8 cellular contexts compared by ENCODE assay signal in genomic region chr1:24186031-24186710, GRCh38. TPM values are rescaled to one million over a fixed set of nuclear protein-coding genes. Genes with fewer than 3 reads are reported as not detected.
DNase-seq lines count a peak whose midpoint lies in the region; ATAC-seq and TF ChIP-seq lines count a peak whose summit lies in the region.

No MANE protein-coding gene starts in this region.

- H3K27me3 ChIP-seq in smooth muscle cell (ENCODE audit: low read depth): peaks cover 35% of the 10 kb centered on the region

- no peaks in the 10 kb centered on the region for H3F3A ChIP-seq in smooth muscle cell (ENCODE audit: low read depth)

- no peaks in the 10 kb centered on the region for H4K20me1 ChIP-seq in smooth muscle cell (ENCODE audit: low read depth)

- peak overlapping the region; percentile 62 for H3K4me3 ChIP-seq in smooth muscle cell

- intact Hi-C loops in activated CD8-positive, alpha-beta T cell treated with anti-CD3 and anti-CD28 coated beads for 36 hours (cut with micrococcal nuclease): loop anchor here (5.0 kb wide), 1 partner anchor 34 kb away; no protein-coding TSS in a partner anchor

- peaks cover 2% of the 10 kb centered on the region for H3K36me3 Mint-ChIP-seq in activated CD8-positive, alpha-beta memory T cell treated with anti-CD3 and anti-CD28 coated beads, Interleukin-2, amount 10 ng/mL, durations not matched to agents 7 days and 5 days
- H3K36me3 Mint-ChIP-seq in activated CD8-positive, alpha-beta T cell treated with anti-CD3 and anti-CD28 coated beads for 36 hours (ENCODE audit: low read depth): no peaks in the 10 kb centered on the region
- no peaks in the 10 kb centered on the region for H3K36me3 Mint-ChIP-seq in immature natural killer cell

- no peaks in the 10 kb centered on the region for H3K4me1 ChIP-seq in smooth muscle cell (ENCODE audit: low read depth)

- 73% methylated on average over 13 of the region's 13 CpGs for WGBS in smooth muscle cell (ENCODE audit: low lambda C conversion rate)

- peak overlapping the region; percentile 90 for H3K4me2 ChIP-seq in smooth muscle cell

- peak overlapping the region; percentile 72 for H3K4me3 Mint-ChIP-seq in activated CD8-positive, alpha-beta memory T cell treated with anti-CD3 and anti-CD28 coated beads, Interleukin-2, amount 10 ng/mL, durations not matched to agents 7 days and 5 days
- peak overlapping the region; percentile 78 for H3K4me3 Mint-ChIP-seq in activated CD8-positive, alpha-beta T cell treated with anti-CD3 and anti-CD28 coated beads for 36 hours
- peak overlapping the region; percentile 53 to 89 (median 63) for H3K4me3 Mint-ChIP-seq in immature natural killer cell

- H3K27ac Mint-ChIP-seq in activated CD8-positive, alpha-beta memory T cell treated with anti-CD3 and anti-CD28 coated beads, Interleukin-2, amount 10 ng/mL, durations not matched to agents 7 days and 5 days: no peak overlapping the region
- H3K27ac Mint-ChIP-seq in activated CD8-positive, alpha-beta T cell treated with anti-CD3 and anti-CD28 coated beads for 36 hours: peak overlapping the region; percentile 56
- H3K27ac Mint-ChIP-seq in immature natural killer cell: peak overlapping the region in 2 of 6 donors; percentile 87 to 91

- CTCF ChIA-PET in activated CD8-positive, alpha-beta memory T cell treated with anti-CD3 and anti-CD28 coated beads, Interleukin-2, amount 10 ng/mL, durations not matched to agents 7 days and 5 days (lab: Charles Lee): interaction anchor here (1.7 to 10.9 kb wide), 5 partner anchors 14 to 206 kb away, joined by 5 to 98 read pairs (median 21); no protein-coding TSS in a partner anchor
- CTCF ChIA-PET in activated CD8-positive, alpha-beta T cell treated with anti-CD3 and anti-CD28 coated beads for 36 hours (lab: Charles Lee): interaction anchor here (0.9 to 9.0 kb wide), 5 partner anchors 14 to 456 kb away, joined by 4 to 127 read pairs (median 18); no protein-coding TSS in a partner anchor

- no peaks in the 10 kb centered on the region for H3K9me3 ChIP-seq in smooth muscle cell (replicated peaks; ENCODE audit: low read depth)

- no peaks in the 10 kb centered on the region for H3K36me3 ChIP-seq in smooth muscle cell (ENCODE audit: low read depth)

- no peaks in the 10 kb centered on the region for H3K79me2 ChIP-seq in smooth muscle cell (ENCODE audit: low read depth)

- peaks cover 39% of the 10 kb centered on the region for H3K4me1 Mint-ChIP-seq in activated CD8-positive, alpha-beta memory T cell treated with anti-CD3 and anti-CD28 coated beads, Interleukin-2, amount 10 ng/mL, durations not matched to agents 7 days and 5 days
- peaks cover 55% of the 10 kb centered on the region for H3K4me1 Mint-ChIP-seq in activated CD8-positive, alpha-beta T cell treated with anti-CD3 and anti-CD28 coated beads for 36 hours (ENCODE audit: low read depth)
- H3K4me1 Mint-ChIP-seq in immature natural killer cell: peaks cover 13 to 27% of the 10 kb centered on the region in 2 donors

- H3K9ac ChIP-seq in smooth muscle cell (ENCODE audit: low read depth): no peak overlapping the region

- DNase-seq in activated CD8-positive, alpha-beta memory T cell treated with anti-CD3 and anti-CD28 coated beads, Interleukin-2, amount 10 ng/mL, durations not matched to agents 7 days and 5 days: no peak
- no peak for DNase-seq in activated CD8-positive, alpha-beta memory T cell treated with anti-CD3 and anti-CD28 coated beads for 24 hours
- no peak for DNase-seq in activated CD8-positive, alpha-beta T cell treated with anti-CD3 and anti-CD28 coated beads for 36 hours
- no peak for DNase-seq in immature natural killer cell
- DNase-seq in smooth muscle cell (lab: John Stamatoyannopoulos, UW; ENCODE audit: unreplicated experiment): no peak
- DNase-seq in caudate nucleus (lab: John Stamatoyannopoulos, UW): no peak
- no peak for DNase-seq in GOT3 (lab: John Stamatoyannopoulos, UW)
- DNase-seq in HK-2 (ENCODE audit: unreplicated experiment): no peak

- TF ChIP-seq CTCF in activated CD8-positive, alpha-beta T cell treated with anti-CD3 and anti-CD28 coated beads for 36 hours (IDR thresholded peaks at IDR 0.05): no peak
- TF ChIP-seq CTCF in smooth muscle cell (IDR thresholded peaks at IDR 0.05; ENCODE audit: borderline replicate concordance, insufficient read depth, poor library complexity, severe bottlenecking): no peak

- no peak for ATAC-seq in activated CD8-positive, alpha-beta memory T cell treated with anti-CD3 and anti-CD28 coated beads, Interleukin-2, amount 10 ng/mL, durations not matched to agents 7 days and 5 days
- ATAC-seq in activated CD8-positive, alpha-beta T cell treated with anti-CD3 and anti-CD28 coated beads for 36 hours: no peak

- no peaks in the 10 kb centered on the region for H3K27me3 Mint-ChIP-seq in activated CD8-positive, alpha-beta memory T cell treated with anti-CD3 and anti-CD28 coated beads, Interleukin-2, amount 10 ng/mL, durations not matched to agents 7 days and 5 days
- H3K27me3 Mint-ChIP-seq in activated CD8-positive, alpha-beta T cell treated with anti-CD3 and anti-CD28 coated beads for 36 hours: no peaks in the 10 kb centered on the region
- peaks cover 12 to 16% (median 12%) of the 10 kb centered on the region in 3 donors for H3K27me3 Mint-ChIP-seq in immature natural killer cell (ENCODE audit: low read depth in 3 of 3)

- H2AFZ ChIP-seq in smooth muscle cell (ENCODE audit: low read depth): no peak overlapping the region

- no peak overlapping the region for H3K27ac ChIP-seq in smooth muscle cell (ENCODE audit: low read depth)
- no peak overlapping the region for H3K27ac ChIP-seq in caudate nucleus (ENCODE audit: low read depth, low read length)

- H3K9me3 Mint-ChIP-seq in activated CD8-positive, alpha-beta memory T cell treated with anti-CD3 and anti-CD28 coated beads, Interleukin-2, amount 10 ng/mL, durations not matched to agents 7 days and 5 days (ENCODE audit: low read depth): no peaks in the 10 kb centered on the region
- peaks cover 1% of the 10 kb centered on the region for H3K9me3 Mint-ChIP-seq in activated CD8-positive, alpha-beta T cell treated with anti-CD3 and anti-CD28 coated beads for 36 hours
- peaks cover 0 to 1% (median 0%) of the 10 kb centered on the region in 6 donors for H3K9me3 Mint-ChIP-seq in immature natural killer cell

- POLR2A ChIA-PET in activated CD8-positive, alpha-beta T cell treated with anti-CD3 and anti-CD28 coated beads for 36 hours (lab: Charles Lee): interaction anchor here (1.7 kb wide), 1 partner anchor 36 kb away, joined by 6 read pairs; no protein-coding TSS in a partner anchor

RNA-seq across cellular contexts. Expression of gene IFNLR1, which starts 0.9 kb away (rescaled TPM):
- total RNA-seq in activated CD8-positive, alpha-beta memory T cell treated with anti-CD3 and anti-CD28 coated beads, Interleukin-2, amount 10 ng/mL, durations not matched to agents 7 days and 5 days: 1 to 10 TPM; 6.8 to 6.9 TPM
- total RNA-seq in activated CD8-positive, alpha-beta T cell treated with anti-CD3 and anti-CD28 coated beads for 36 hours: 1 to 10 TPM; 4.8 to 6.4 TPM
- polyA plus RNA-seq in immature natural killer cell (under 1 TPM in 1 of 3 donors, not detected in 2; 0.42 TPM), smooth muscle cell (0.25 and 2.9 TPM in 2 replicates)
- total RNA-seq in smooth muscle cell: 0.58 and 0.67 TPM in 2 replicates

RNA-seq across cellular contexts. Expression of gene IL22RA1, which starts 43.2 kb away (rescaled TPM):
- under 1 TPM in 1 of 2 experiments, not detected in 1; 0.15 TPM for total RNA-seq in activated CD8-positive, alpha-beta memory T cell treated with anti-CD3 and anti-CD28 coated beads, Interleukin-2, amount 10 ng/mL, durations not matched to agents 7 days and 5 days
- not detected for total RNA-seq in activated CD8-positive, alpha-beta T cell treated with anti-CD3 and anti-CD28 coated beads for 36 hours
- polyA plus RNA-seq in immature natural killer cell (not detected), smooth muscle cell (0.64 TPM in 1 of 2 replicates, not detected in the other)
- total RNA-seq in smooth muscle cell: 0.31 and 0.40 TPM in 2 replicates
